9 cellular contexts compared by ENCODE assay signal in genomic region chr5:139903805-139904565, GRCh38.
A peak's percentile ranks its signal among the peaks of the same experiment; 100 is the strongest.
DNase-seq lines count a peak whose midpoint lies in the region; ATAC-seq and TF ChIP-seq lines count a peak whose summit lies in the region.
"Had no signal": no experiment of that assay in that cellular context is flagged by ENCODE, and none has a peak within 500 bp of the region (broad histone marks: within the 10 kb centered on the region; RNA-seq: fewer than 3 reads in every experiment).

No MANE protein-coding gene starts in this region.

- peak overlapping the region; percentile 16 to 26 for H3K27ac ChIP-seq in breast epithelium
- H3K27ac ChIP-seq: epithelial cell of prostate had no signal

- peaks cover 46% of the 10 kb centered on the region for H3K27me3 Mint-ChIP-seq in stimulated activated naive CD8-positive, alpha-beta T cell treated with anti-CD3 and anti-CD28 coated beads, Interleukin-15, amount 100 ng/mL, for 72 hours

- H3K36me3 ChIP-seq in breast epithelium: no peaks in the 10 kb centered on the region

- peak; percentile 60 for ATAC-seq in HG03432 (IDR thresholded peaks at IDR 0.05; ENCODE audit: unreplicated experiment)
- peak; percentile 66 for ATAC-seq in left lobe of liver
- ATAC-seq in stimulated activated naive CD8-positive, alpha-beta T cell treated with anti-CD3 and anti-CD28 coated beads, Interleukin-15, amount 100 ng/mL, for 72 hours: peak; percentile 69

- DNase-seq in ELF-1 (ENCODE audit: low read depth, low spot score) (peak; percentile 52), breast epithelium (ENCODE audit: low spot score in 2 of 2) (no peak), left lobe of liver (ENCODE audit: low spot score) (no peak), ureter (ENCODE audit: low spot score) (no peak), NCI-H2196 treated with DMSO at 0.1 percent for 48 hours (lab: John Stamatoyannopoulos, UW; ENCODE audit: unreplicated experiment) (no peak), MV-4-11 (lab: John Stamatoyannopoulos, UW) (no peak)
- DNase-seq in stimulated activated naive CD8-positive, alpha-beta T cell treated with anti-CD3 and anti-CD28 coated beads, Interleukin-15, amount 100 ng/mL, for 72 hours: peak in 1 of 2 donors; percentile 13

- no peaks in the 10 kb centered on the region for H3K27me3 ChIP-seq in breast epithelium

- peak overlapping the region; percentile 19 to 60 for H3K4me3 Mint-ChIP-seq in stimulated activated naive CD8-positive, alpha-beta T cell treated with anti-CD3 and anti-CD28 coated beads, Interleukin-15, amount 100 ng/mL, for 72 hours

- H3K4me1 ChIP-seq in breast epithelium: no peaks in the 10 kb centered on the region

- no peak for TF ChIP-seq CTCF in breast epithelium (IDR thresholded peaks at IDR 0.05)

- H3K4me1 Mint-ChIP-seq in stimulated activated naive CD8-positive, alpha-beta T cell treated with anti-CD3 and anti-CD28 coated beads, Interleukin-15, amount 100 ng/mL, for 72 hours: peaks cover 6% of the 10 kb centered on the region

- intact Hi-C loops in breast epithelium (cut with DNase I; ENCODE audit: low total_unique reads): no loop called here

- H3K4me3 ChIP-seq in breast epithelium: peak overlapping the region; percentile 41 to 85 (median 69)

- H3K9me3 ChIP-seq in breast epithelium: no peaks in the 10 kb centered on the region

- no peaks in the 10 kb centered on the region for H3K9me3 Mint-ChIP-seq in stimulated activated naive CD8-positive, alpha-beta T cell treated with anti-CD3 and anti-CD28 coated beads, Interleukin-15, amount 100 ng/mL, for 72 hours

- no peak overlapping the region for H3K27ac Mint-ChIP-seq in stimulated activated naive CD8-positive, alpha-beta T cell treated with anti-CD3 and anti-CD28 coated beads, Interleukin-15, amount 100 ng/mL, for 72 hours

- TF ChIP-seq POLR2A in breast epithelium (IDR thresholded peaks at IDR 0.05): no peak
